In the genomic region with DNA sequence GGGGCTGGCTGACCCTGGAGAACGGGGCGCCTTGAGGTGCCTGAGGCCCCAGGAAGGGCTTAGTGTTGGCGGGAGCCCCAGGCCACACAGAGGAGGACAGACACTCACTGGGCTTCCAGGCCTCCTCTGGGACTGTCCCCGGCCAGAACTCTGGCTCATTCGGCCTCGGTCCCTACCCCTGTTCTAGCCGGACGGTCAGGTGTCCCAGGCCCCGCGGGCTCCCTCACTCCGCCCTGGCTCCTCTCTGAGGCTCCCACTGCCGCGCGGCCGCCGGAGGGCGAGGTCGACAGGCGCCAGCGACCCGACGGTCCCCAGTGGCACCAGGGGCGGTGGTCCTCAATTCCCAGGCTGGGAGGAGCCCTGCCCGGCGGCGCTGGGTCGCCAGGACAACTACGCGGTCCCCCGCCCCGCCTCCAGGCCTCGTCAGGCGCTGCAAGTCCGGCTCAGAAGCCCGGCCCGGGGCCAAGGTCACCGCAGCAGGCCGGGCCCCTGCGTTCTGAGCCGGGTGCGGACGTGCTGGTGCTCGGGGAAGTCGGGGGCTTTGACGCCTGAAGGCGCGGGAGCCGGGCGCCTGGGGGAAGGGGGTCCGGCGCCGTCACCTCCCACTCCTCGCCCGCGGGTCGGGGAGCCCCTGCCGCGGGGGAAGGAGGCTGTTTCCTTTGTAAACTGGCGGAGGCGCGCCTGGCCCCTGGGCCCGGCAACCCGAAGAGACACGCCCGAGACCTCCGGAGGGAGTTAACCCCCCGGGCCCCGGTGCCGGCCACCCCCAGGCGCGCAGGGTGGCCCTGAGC, we compare ENCODE assay signal across 8 cellular contexts. TPM values are rescaled to one million over a fixed set of nuclear protein-coding genes. Genes with fewer than 3 reads are reported as not detected.
A peak's percentile ranks its signal among the peaks of the same experiment; 100 is the strongest.
DNase-seq lines count a peak whose midpoint lies in the region; ATAC-seq and FAIRE-seq lines count a peak whose summit lies in the region.

No MANE protein-coding gene starts in this region.

- peak overlapping the region in 1 of 7 donors; percentile 71 for H3K27ac Mint-ChIP-seq in CD4-positive, alpha-beta memory T cell

- no peak overlapping the region for H3K4me3 Mint-ChIP-seq in CD4-positive, alpha-beta memory T cell

- H3K27me3 Mint-ChIP-seq in CD4-positive, alpha-beta memory T cell: no peaks in the 10 kb centered on the region

- H3K4me1 Mint-ChIP-seq in CD4-positive, alpha-beta memory T cell: peaks cover 9 to 24% (median 19%) of the 10 kb centered on the region in 4 donors

- H3K9me3 Mint-ChIP-seq in CD4-positive, alpha-beta memory T cell: peaks cover 0 to 8% (median 0%) of the 10 kb centered on the region in 8 donors

- H3K4me3 ChIP-seq in CD4-positive, alpha-beta memory T cell (ENCODE audit: low read length in 2 of 2): no peak overlapping the region
- H3K4me3 ChIP-seq in adipocyte (ENCODE audit: low read length): peak overlapping the region; percentile 71
- peak overlapping the region; percentile 17 for H3K4me3 ChIP-seq in iPS-11a (ENCODE audit: low read depth, low read length)
- peak overlapping the region in 2 of 3 donors; percentile 49 to 61 for H3K4me3 ChIP-seq in skeletal muscle tissue (ENCODE audit: low read length in 3 of 3)

- H3K4me1 ChIP-seq in CD4-positive, alpha-beta memory T cell (ENCODE audit: insufficient read depth, low read length): peaks cover 26% of the 10 kb centered on the region
- peaks cover 15% of the 10 kb centered on the region for H3K4me1 ChIP-seq in adipocyte (ENCODE audit: control insufficient read depth, insufficient read depth, low read length)
- H3K4me1 ChIP-seq in skeletal muscle tissue (ENCODE audit: control insufficient read depth in 3 of 3, insufficient read depth in 3 of 3, low read length in 3 of 3): peaks cover 26 to 45% (median 42%) of the 10 kb centered on the region in 3 donors

- FAIRE-seq in GM19239 (lab: Jason Lieb, UNC): no peak

- H3K27ac ChIP-seq in CD4-positive, alpha-beta memory T cell (ENCODE audit: low read depth, low read length): peak overlapping the region; percentile 62
- peak overlapping the region; percentile 84 for H3K27ac ChIP-seq in skeletal muscle tissue (ENCODE audit: low read depth, low read length)

- peak; percentile 10 for ATAC-seq in HG02884 (IDR thresholded peaks at IDR 0.05; ENCODE audit: unreplicated experiment)

- DNase-seq in CD4-positive, alpha-beta memory T cell: peak in 1 of 5 donors; percentile 65
- DNase-seq in adipocyte (ENCODE audit: low read depth): no peak
- no peak for DNase-seq in cerebellar cortex (ENCODE audit: low spot score)
- no peak for DNase-seq in globus pallidus (ENCODE audit: low spot score)
- no peak for DNase-seq in GM19239 (ENCODE audit: insufficient read length, low spot score)

- CTCF ChIA-PET in CD4-positive, alpha-beta memory T cell (lab: Charles Lee; ENCODE audit: partially characterized antibody): no interaction called here

- no peaks in the 10 kb centered on the region for H3K36me3 ChIP-seq in CD4-positive, alpha-beta memory T cell (ENCODE audit: insufficient read depth, low read length)
- no peaks in the 10 kb centered on the region for H3K36me3 ChIP-seq in adipocyte (ENCODE audit: control insufficient read depth, insufficient read depth, low read length, severe bottlenecking)
- H3K36me3 ChIP-seq in skeletal muscle tissue (ENCODE audit: control insufficient read depth in 3 of 3, insufficient read depth in 3 of 3, low read length in 3 of 3): no peaks in the 10 kb centered on the region

- intact Hi-C loops in CD4-positive, alpha-beta memory T cell (cut with micrococcal nuclease): loop anchor here (1.0 kb wide), 1 partner anchor 50 kb away; no protein-coding TSS in a partner anchor

- H3K27me3 ChIP-seq in CD4-positive, alpha-beta memory T cell (ENCODE audit: insufficient read depth, low read length): no peaks in the 10 kb centered on the region
- H3K27me3 ChIP-seq in adipocyte (replicated peaks; ENCODE audit: control insufficient read depth, insufficient read depth, low read length): no peaks in the 10 kb centered on the region
- H3K27me3 ChIP-seq in skeletal muscle tissue (ENCODE audit: control insufficient read depth in 3 of 3, insufficient read depth in 3 of 3, low read length in 3 of 3): no peaks in the 10 kb centered on the region

- peaks cover 0 to 2% of the 10 kb centered on the region in 2 donors for H3K36me3 Mint-ChIP-seq in CD4-positive, alpha-beta memory T cell

- H3K9me3 ChIP-seq in CD4-positive, alpha-beta memory T cell (ENCODE audit: control insufficient read depth in 1 of 2, low read length in 2 of 2): no peaks in the 10 kb centered on the region
- H3K9me3 ChIP-seq in adipocyte (ENCODE audit: control insufficient read depth, low read length) (no peaks in the 10 kb centered on the region), skeletal muscle tissue (ENCODE audit: control insufficient read depth in 3 of 3, low read length in 3 of 3) (no peaks in the 10 kb centered on the region)

- POLR2A ChIA-PET in CD4-positive, alpha-beta memory T cell (lab: Charles Lee; ENCODE audit: partially characterized antibody): interaction anchor here (2.8 kb wide), 1 partner anchor 51 kb away, joined by 41 read pairs; no protein-coding TSS in a partner anchor

- H3K9ac ChIP-seq in adipocyte (ENCODE audit: low read length) (peak overlapping the region; percentile 82), skeletal muscle tissue (ENCODE audit: low read depth in 1 of 3, low read length in 3 of 3) (peak overlapping the region; percentile 40 to 85 (median 67))

RNA-seq across cellular contexts. Expression of a gene that starts 1.1 kb away (rescaled TPM):
- total RNA-seq in CD4-positive, alpha-beta memory T cell: 1 to 10 TPM; 9.4 to 9.9 TPM
- polyA plus RNA-seq in CD4-positive, alpha-beta memory T cell: 1 to 10 TPM in 1 of 2 donors, under 1 TPM in 1; 0.92 to 3.2 TPM
- total RNA-seq in skeletal muscle tissue: 11.0 TPM

Comparison
In these comparisons a context has a peak if more than half of its experiments do, and no peak if none do; other contexts are left out.
1. H3K4me3 ChIP-seq: peak in adipocyte (single experiment), iPS-11a (single experiment) and skeletal muscle tissue (2 of 3); none in CD4-positive, alpha-beta memory T cell (0 of 2).